21 cellular contexts compared by ENCODE assay signal in genomic region chr7:1857487-1858425, GRCh38.
DNase-seq lines count a peak whose midpoint lies in the region; ATAC-seq and TF ChIP-seq lines count a peak whose summit lies in the region.
"Had no signal": no experiment of that assay in that cellular context is flagged by ENCODE, and none has a peak within 500 bp of the region (broad histone marks: within the 10 kb centered on the region; RNA-seq: fewer than 3 reads in every experiment).

No MANE protein-coding gene starts in this region.

- H3K36me3 ChIP-seq in WERI-Rb-1 (no peaks in the 10 kb centered on the region), esophagus squamous epithelium (no peaks in the 10 kb centered on the region)
- H3K36me3 ChIP-seq: ovary, upper lobe of left lung had no signal

- no peak for TF ChIP-seq CTCF in CD14-positive monocyte (IDR thresholded peaks at IDR 0.05)
- TF ChIP-seq CTCF in WERI-Rb-1 (IDR thresholded peaks at IDR 0.05; ENCODE audit: low read depth, low read length): no peak
- no peak for TF ChIP-seq CTCF in esophagus squamous epithelium (IDR thresholded peaks at IDR 0.05)

- 90% methylated on average over 27 of the region's 27 CpGs for WGBS in right cardiac atrium
- 80 to 82% methylated on average over 8 to 13 of the region's 27 CpGs for WGBS in esophagus squamous epithelium, 2 donors

- H3K9me3 Mint-ChIP-seq in CD14-positive monocyte: peaks cover 0 to 29% (median 4%) of the 10 kb centered on the region in 7 donors
- H3K9me3 Mint-ChIP-seq: activated CD4-positive, alpha-beta T cell treated with anti-CD3 and anti-CD28 coated beads, Interleukin-2, amount 10 ng/mL, durations not matched to agents 24 days and 14 days; activated T-helper 17 cell treated with anti-CD3 and anti-CD28 coated beads, Interleukin-2, amount 50 U/mL, for 72 hours; T-helper 2 cell treated with Interferon-gamma antibody and Interleukin-4, amounts not matched to agents 5 μg/mL and 100 μg/mL, for 36 hours had no signal

- H3K4me3 ChIP-seq in WERI-Rb-1 (ENCODE audit: low read depth, low read length) (no peak overlapping the region), right cardiac atrium (ENCODE audit: low read length) (no peak overlapping the region), esophagus squamous epithelium (no peak overlapping the region)
- H3K4me3 ChIP-seq: coronary artery, ovary, upper lobe of left lung had no signal

- H3K4me1 Mint-ChIP-seq in CD14-positive monocyte: no peaks in the 10 kb centered on the region

- peak overlapping the region in 1 of 7 donors; percentile 74 for H3K27ac Mint-ChIP-seq in CD14-positive monocyte
- H3K27ac Mint-ChIP-seq: activated CD4-positive, alpha-beta T cell treated with anti-CD3 and anti-CD28 coated beads, Interleukin-2, amount 10 ng/mL, durations not matched to agents 24 days and 14 days; activated CD8-positive, alpha-beta memory T cell treated with anti-CD3 and anti-CD28 coated beads, Interleukin-2, amount 10 ng/mL, durations not matched to agents 7 days and 5 days; activated T-helper 17 cell treated with anti-CD3 and anti-CD28 coated beads, Interleukin-2, amount 50 U/mL, for 72 hours; CD8-positive, alpha-beta memory T cell; T-helper 2 cell treated with Interferon-gamma antibody and Interleukin-4, amounts not matched to agents 5 μg/mL and 100 μg/mL, for 36 hours had no signal

- H3K27me3 Mint-ChIP-seq in CD14-positive monocyte (ENCODE audit: low read depth in 3 of 3): peaks cover 0 to 2% (median 2%) of the 10 kb centered on the region in 3 donors
- H3K27me3 Mint-ChIP-seq: activated CD4-positive, alpha-beta T cell treated with anti-CD3 and anti-CD28 coated beads, Interleukin-2, amount 10 ng/mL, durations not matched to agents 24 days and 14 days; activated CD8-positive, alpha-beta memory T cell treated with anti-CD3 and anti-CD28 coated beads, Interleukin-2, amount 10 ng/mL, durations not matched to agents 7 days and 5 days; activated T-helper 17 cell treated with anti-CD3 and anti-CD28 coated beads, Interleukin-2, amount 50 U/mL, for 72 hours had no signal

- peaks cover 5 to 10% of the 10 kb centered on the region in 2 donors for H3K36me3 Mint-ChIP-seq in CD14-positive monocyte

- H3K9me3 ChIP-seq in WERI-Rb-1 (ENCODE audit: severe bottlenecking) (no peaks in the 10 kb centered on the region), right cardiac atrium (ENCODE audit: control insufficient read depth, low read length) (no peaks in the 10 kb centered on the region), esophagus squamous epithelium (no peaks in the 10 kb centered on the region)
- H3K9me3 ChIP-seq: ovary, upper lobe of left lung had no signal

- H3K27me3 ChIP-seq in WERI-Rb-1 (ENCODE audit: insufficient read depth, low read depth, severe bottlenecking): no peaks in the 10 kb centered on the region
- no peaks in the 10 kb centered on the region for H3K27me3 ChIP-seq in right cardiac atrium (ENCODE audit: control insufficient read depth, insufficient read depth)
- H3K27me3 ChIP-seq in esophagus squamous epithelium: no peaks in the 10 kb centered on the region
- H3K27me3 ChIP-seq: ovary, upper lobe of left lung had no signal

- intact Hi-C loops in CD14-positive monocyte (cut with micrococcal nuclease) (no loop called here), right cardiac atrium (cut with DNase I) (no loop called here), posterior cingulate gyrus (cut with DNase I) (no loop called here), esophagus squamous epithelium (cut with DNase I) (no loop called here)

- H3K27ac ChIP-seq in WERI-Rb-1 (peak overlapping the region; percentile 67), right cardiac atrium (ENCODE audit: low read length) (no peak overlapping the region), esophagus squamous epithelium (no peak overlapping the region)
- H3K27ac ChIP-seq: coronary artery, ovary, upper lobe of left lung had no signal

- H3K4me3 Mint-ChIP-seq in CD14-positive monocyte: no peak overlapping the region
- H3K4me3 Mint-ChIP-seq: activated CD4-positive, alpha-beta T cell treated with anti-CD3 and anti-CD28 coated beads, Interleukin-2, amount 10 ng/mL, durations not matched to agents 24 days and 14 days; activated CD8-positive, alpha-beta memory T cell treated with anti-CD3 and anti-CD28 coated beads, Interleukin-2, amount 10 ng/mL, durations not matched to agents 7 days and 5 days; activated T-helper 17 cell treated with anti-CD3 and anti-CD28 coated beads, Interleukin-2, amount 50 U/mL, for 72 hours; CD8-positive, alpha-beta memory T cell; T-helper 2 cell treated with Interferon-gamma antibody and Interleukin-4, amounts not matched to agents 5 μg/mL and 100 μg/mL, for 36 hours had no signal

- no peak for TF ChIP-seq POLR2A in esophagus squamous epithelium (IDR thresholded peaks at IDR 0.05)

- peak; percentile 25 for DNase-seq in CD14-positive monocyte (ENCODE audit: low spot score)
- peak; percentile 5 for DNase-seq in WERI-Rb-1
- DNase-seq in right cardiac atrium: peak; percentile 11 to 48 (median 45)
- DNase-seq in posterior cingulate gyrus: peak in 7 of 10 donors; percentile 7 to 78 (median 26)
- DNase-seq in Ammon's horn (ENCODE audit: low spot score): no peak
- DNase-seq in cerebellar cortex (ENCODE audit: low spot score): no peak
- no peak for DNase-seq in esophagus squamous epithelium (lab: John Stamatoyannopoulos, UW)
- DNase-seq: activated CD4-positive, alpha-beta T cell treated with anti-CD3 and anti-CD28 coated beads, Interleukin-2, amount 10 ng/mL, durations not matched to agents 24 days and 14 days; activated CD8-positive, alpha-beta memory T cell treated with anti-CD3 and anti-CD28 coated beads, Interleukin-2, amount 10 ng/mL, durations not matched to agents 7 days and 5 days; mesenchymal stem cell; NCI-H1105; NCI-H2029; NCI-H69 had no signal

- ATAC-seq in right cardiac atrium (no peak), GM18909 (IDR thresholded peaks at IDR 0.05; ENCODE audit: poor library complexity, unreplicated experiment) (no peak)
- ATAC-seq: activated CD8-positive, alpha-beta memory T cell treated with anti-CD3 and anti-CD28 coated beads, Interleukin-2, amount 10 ng/mL, durations not matched to agents 7 days and 5 days; activated T-helper 17 cell treated with anti-CD3 and anti-CD28 coated beads, Interleukin-2, amount 50 U/mL, for 72 hours; SK-N-SH treated with all-trans-retinoic acid at 6 μM for 48 hours had no signal

- H3K4me1 ChIP-seq in right cardiac atrium (ENCODE audit: control insufficient read depth, insufficient read depth, low read length) (no peaks in the 10 kb centered on the region), esophagus squamous epithelium (no peaks in the 10 kb centered on the region)
- H3K4me1 ChIP-seq: upper lobe of left lung had no signal

Comparison
In these comparisons a context has a peak if more than half of its experiments do, and no peak if none do; other contexts are left out.
1. DNase-seq: peak in CD14-positive monocyte (single experiment), WERI-Rb-1 (single experiment), right cardiac atrium (3 of 3) and posterior cingulate gyrus (7 of 10); none in Ammon's horn (single experiment), cerebellar cortex (single experiment) and esophagus squamous epithelium (single experiment).